Comparison of ENCODE assay signal across 24 cellular contexts in the genomic region with DNA sequence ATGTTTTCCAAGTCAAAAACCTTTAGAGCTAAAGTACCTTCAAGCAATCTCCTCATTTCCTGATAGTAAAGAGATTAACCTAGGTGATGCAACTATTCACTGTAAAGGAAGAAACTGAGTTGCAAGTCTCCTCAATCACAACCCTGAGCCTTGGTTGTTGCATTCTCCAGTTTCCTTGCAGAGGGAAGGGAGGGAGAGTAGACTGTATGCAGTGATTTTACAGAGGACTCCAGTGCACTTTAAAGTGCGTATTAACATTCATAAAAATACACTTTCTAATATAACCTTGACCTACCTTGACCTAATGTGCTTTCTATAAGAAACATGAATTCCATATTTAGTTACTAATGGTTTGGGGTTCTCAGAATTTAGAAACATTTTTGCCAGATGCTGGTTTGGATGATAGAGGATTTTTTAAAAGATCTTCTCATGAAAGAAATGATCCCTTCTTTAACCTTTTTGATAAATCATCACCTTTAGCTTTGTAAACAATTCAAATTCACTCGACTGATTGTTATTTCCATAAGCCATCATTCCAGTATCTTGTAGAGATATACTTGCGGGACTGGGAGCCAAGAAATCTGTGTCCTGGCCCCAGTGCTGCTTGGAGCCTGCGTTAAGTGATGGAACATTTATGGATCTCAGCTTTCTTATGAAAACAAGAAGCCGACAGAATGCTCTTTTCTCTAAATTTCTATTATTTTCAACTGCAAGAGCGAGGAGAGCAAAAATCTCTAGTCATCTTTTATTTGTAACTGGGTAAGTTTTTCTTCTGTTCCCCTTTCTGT.
"Had no signal": no experiment of that assay in that cellular context is flagged by ENCODE, and none has a peak within 500 bp of the region (broad histone marks: within the 10 kb centered on the region; RNA-seq: fewer than 3 reads in every experiment).

No MANE protein-coding gene starts in this region.

- H3K36me3 ChIP-seq: esophagus muscularis mucosa, gastrocnemius medialis, left lung, prostate gland, right lobe of liver, spleen, tibial nerve, upper lobe of right lung, vagina had no signal

- H3K27me3 ChIP-seq: dorsolateral prefrontal cortex, esophagus muscularis mucosa, gastrocnemius medialis, left lung, right lobe of liver, spleen, testis, tibial nerve, upper lobe of right lung, vagina had no signal

- H3K4me1 ChIP-seq: esophagus muscularis mucosa, left lung, parathyroid adenoma, prostate gland, testis, tibial nerve, upper lobe of right lung, vagina had no signal

- DNase-seq: cortex of kidney; dorsolateral prefrontal cortex; effector CD8-positive, alpha-beta T cell; gastrocnemius medialis; glutamatergic neuron; immature natural killer cell; left lung; natural killer cell; occipital lobe; right lobe of liver; spleen; stimulated activated CD4-positive, alpha-beta T cell treated with anti-CD3 and anti-CD28 coated beads, Interleukin-15, amount 100 ng/mL, for 24 hours; stimulated activated CD4-positive, alpha-beta T cell treated with anti-CD3 and anti-CD28 coated beads, Interleukin-1b, Interleukin-23, amount 100 ng/mL, for 48 hours; stimulated activated CD4-positive, alpha-beta T cell treated with anti-CD3 and anti-CD28 coated beads, Interleukin-4, amount 100 ng/mL, for 24 hours; testis; upper lobe of right lung had no signal

- H3K27ac Mint-ChIP-seq: immature natural killer cell; natural killer cell; stimulated activated memory B cell treated with anti-CD40 and anti-IgM and Interleukin-4, amounts not matched to agents 10 μg/mL and 1 μg/mL and 100 μg/mL, for 72 hours; stimulated activated naive CD8-positive, alpha-beta T cell treated with anti-CD3 and anti-CD28 coated beads, Interleukin-15, Interleukin-2, amounts not matched to agents 100 ng/mL and 50 ng/mL, for 24 hours had no signal

- H3K27me3 Mint-ChIP-seq: stimulated activated memory B cell treated with anti-CD40 and anti-IgM and Interleukin-4, amounts not matched to agents 10 μg/mL and 1 μg/mL and 100 μg/mL, for 72 hours; stimulated activated naive CD8-positive, alpha-beta T cell treated with anti-CD3 and anti-CD28 coated beads, Interleukin-15, Interleukin-2, amounts not matched to agents 100 ng/mL and 50 ng/mL, for 24 hours had no signal

- H3K9me3 Mint-ChIP-seq: natural killer cell had no signal

- H3K9ac ChIP-seq: parathyroid adenoma had no signal

- H3K9me3 ChIP-seq: esophagus muscularis mucosa, gastrocnemius medialis, left lung, prostate gland, right lobe of liver, testis, tibial nerve, upper lobe of right lung, vagina had no signal

- H3K27ac ChIP-seq: dorsolateral prefrontal cortex, epithelial cell of prostate, esophagus muscularis mucosa, gastrocnemius medialis, left lung, parathyroid adenoma, prostate gland, right lobe of liver, spleen, testis, tibial nerve, upper lobe of right lung, vagina had no signal

- H3K4me1 Mint-ChIP-seq: immature natural killer cell; natural killer cell; stimulated activated memory B cell treated with anti-CD40 and anti-IgM and Interleukin-4, amounts not matched to agents 10 μg/mL and 1 μg/mL and 100 μg/mL, for 72 hours had no signal

- ATAC-seq: gastrocnemius medialis; left lung; natural killer cell; right lobe of liver; stimulated activated memory B cell treated with anti-CD40 and anti-IgM and Interleukin-4, amounts not matched to agents 10 μg/mL and 1 μg/mL and 100 μg/mL, for 72 hours; upper lobe of right lung had no signal

- H2AFZ ChIP-seq: parathyroid adenoma had no signal

- H3K4me3 Mint-ChIP-seq: immature natural killer cell; natural killer cell; stimulated activated memory B cell treated with anti-CD40 and anti-IgM and Interleukin-4, amounts not matched to agents 10 μg/mL and 1 μg/mL and 100 μg/mL, for 72 hours; stimulated activated naive CD8-positive, alpha-beta T cell treated with anti-CD3 and anti-CD28 coated beads, Interleukin-15, Interleukin-2, amounts not matched to agents 100 ng/mL and 50 ng/mL, for 24 hours had no signal

- H3K36me3 Mint-ChIP-seq: immature natural killer cell; natural killer cell; stimulated activated memory B cell treated with anti-CD40 and anti-IgM and Interleukin-4, amounts not matched to agents 10 μg/mL and 1 μg/mL and 100 μg/mL, for 72 hours had no signal

- H3K4me3 ChIP-seq: dorsolateral prefrontal cortex, esophagus muscularis mucosa, gastrocnemius medialis, left lung, prostate gland, right lobe of liver, spleen, testis, tibial nerve, upper lobe of right lung, vagina had no signal
